Comparison of ENCODE assay signal across 8 cellular contexts in the genomic region with DNA sequence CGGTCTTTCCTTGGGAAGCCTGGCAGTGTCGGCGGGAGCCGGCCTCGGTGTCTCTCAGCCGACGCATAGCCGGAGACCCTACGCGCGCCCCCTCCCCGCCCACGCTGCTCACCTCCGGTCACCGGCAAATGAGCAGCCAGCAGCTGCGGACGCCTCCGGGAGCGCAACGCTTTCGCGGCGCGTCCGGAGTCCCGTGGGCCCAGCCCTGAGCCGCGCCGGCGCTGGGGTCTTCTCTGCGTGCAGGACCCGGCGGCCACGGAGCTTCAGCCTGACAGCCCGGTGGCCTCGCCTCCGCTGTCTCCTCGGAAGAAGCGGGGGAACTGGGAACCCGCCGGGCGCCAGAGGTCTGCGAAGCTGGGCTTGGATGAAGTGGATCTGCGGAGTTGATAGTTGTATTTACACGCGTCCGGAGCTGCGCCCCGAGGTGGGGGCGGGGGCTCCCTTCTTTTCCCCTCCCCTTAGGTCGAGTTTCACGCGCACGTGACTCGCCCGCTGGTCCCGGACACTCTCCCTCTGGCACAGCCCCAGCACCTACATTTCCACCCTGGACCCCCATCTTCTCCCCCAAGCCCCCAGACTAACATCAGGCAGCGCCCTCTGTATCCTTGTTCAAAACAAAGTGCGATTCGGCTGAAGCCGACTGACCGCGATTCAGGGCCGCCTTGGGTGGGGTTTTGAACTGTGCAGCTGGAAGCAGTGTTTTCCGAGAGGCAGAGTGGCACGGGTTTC. TPM values are rescaled to one million over a fixed set of nuclear protein-coding genes. Genes with fewer than 3 reads are reported as not detected.
A peak's percentile ranks its signal among the peaks of the same experiment; 100 is the strongest.
DNase-seq lines count a peak whose midpoint lies in the region; ATAC-seq and TF ChIP-seq lines count a peak whose summit lies in the region.

A gene (minus strand): TSS at position 371 of the 729 bp plus-strand sequence. CDS start 1,591 bp downstream, outside the sequence.

- H3K9me3 ChIP-seq in PC-3 (ENCODE audit: low read length) (no peaks in the 10 kb centered on the region), right atrium auricular region (no peaks in the 10 kb centered on the region)

- H3K36me3 ChIP-seq in PC-3 (ENCODE audit: low read depth, low read length) (no peaks in the 10 kb centered on the region), right atrium auricular region (no peaks in the 10 kb centered on the region)

- ATAC-seq in Right ventricle myocardium inferior: peak; percentile 82
- peak; percentile 36 for ATAC-seq in HG02938 (IDR thresholded peaks at IDR 0.05; ENCODE audit: unreplicated experiment)
- peak; percentile 57 for ATAC-seq in PC-3
- peak; percentile 82 for ATAC-seq in sciatic nerve

- H3K4me3 ChIP-seq in PC-3 (ENCODE audit: low read length): peak within 1 kb of the TSS; percentile 94
- peak within 1 kb of the TSS; percentile 85 to 89 for H3K4me3 ChIP-seq in right atrium auricular region

- H3K27ac ChIP-seq in PC-3 (ENCODE audit: low read length): no peak within 1 kb of the TSS
- peak within 1 kb of the TSS; percentile 64 to 79 for H3K27ac ChIP-seq in right atrium auricular region

- H3K4me1 Mint-ChIP-seq in activated naive CD8-positive, alpha-beta T cell treated with anti-CD3 and anti-CD28 coated beads for 36 hours: peaks cover 30% of the 10 kb centered on the region

- peak within 1 kb of the TSS; percentile 83 for H2AFZ ChIP-seq in PC-3 (ENCODE audit: low read length)

- peak within 1 kb of the TSS; percentile 100 for H3K4me3 Mint-ChIP-seq in activated naive CD8-positive, alpha-beta T cell treated with anti-CD3 and anti-CD28 coated beads for 36 hours

- H3K4me1 ChIP-seq in PC-3 (ENCODE audit: insufficient read depth, low read length) (peaks cover 9% of the 10 kb centered on the region), right atrium auricular region (peaks cover 0 to 15% of the 10 kb centered on the region in 2 donors)

- peak within 1 kb of the TSS; percentile 92 for H3K27ac Mint-ChIP-seq in activated naive CD8-positive, alpha-beta T cell treated with anti-CD3 and anti-CD28 coated beads for 36 hours

- H3K36me3 Mint-ChIP-seq in activated naive CD8-positive, alpha-beta T cell treated with anti-CD3 and anti-CD28 coated beads for 36 hours: peaks cover 3% of the 10 kb centered on the region

- TF ChIP-seq CTCF in PC-3 (conservative IDR thresholded peaks at IDR 0.05; ENCODE audit: low read depth, low read length) (peak; percentile 25; the same call in 1 of the 2 replicates), right atrium auricular region (IDR thresholded peaks at IDR 0.05) (no peak)

- CTCF ChIA-PET in PC-3 (lab: Charles Lee): interaction anchor here (0.6 kb wide), 1 partner anchor 129 kb away, joined by 4 read pairs; no protein-coding TSS in a partner anchor

- DNase-seq in Right ventricle myocardium inferior (ENCODE audit: missing footprints) (peak; percentile 76), cardiac septum (ENCODE audit: low spot score) (no peak), PC-3 (peak; percentile 46), right atrium auricular region (ENCODE audit: low spot score) (peak; percentile 70), sciatic nerve (ENCODE audit: low spot score) (peak; percentile 80), NCI-H1694 treated with DMSO at 0.1 percent for 48 hours (lab: John Stamatoyannopoulos, UW) (no peak)
- peak; percentile 48 for DNase-seq in activated naive CD8-positive, alpha-beta T cell treated with anti-CD3 and anti-CD28 coated beads for 36 hours

- intact Hi-C loops in Right ventricle myocardium inferior (cut with DNase I): loop anchor here (2.0 kb wide), 1 partner anchor 17 kb away; no protein-coding TSS in a partner anchor
- intact Hi-C loops in cardiac septum (cut with DNase I): no loop called here
- intact Hi-C loops in PC-3 (cut with micrococcal nuclease): loop anchor here (1.0 kb wide), 1 partner anchor 170 kb away; no protein-coding TSS in a partner anchor
- intact Hi-C loops in sciatic nerve (cut with DNase I): no loop called here

- POLR2A ChIA-PET in PC-3 (lab: Charles Lee; ENCODE audit: unreplicated experiment): interaction anchor here (0.5 to 0.6 kb wide), 2 partner anchors 47 to 275 kb away, joined by 3 read pairs; no protein-coding TSS in a partner anchor

- no peaks in the 10 kb centered on the region for H3F3A ChIP-seq in PC-3 (ENCODE audit: low read length, unreplicated experiment)

- no peaks in the 10 kb centered on the region for H3K79me2 ChIP-seq in PC-3 (ENCODE audit: low read length)

- H3K9ac ChIP-seq in PC-3 (ENCODE audit: low read length): peak within 1 kb of the TSS; percentile 62

- H4K20me1 ChIP-seq in PC-3 (ENCODE audit: low read length): no peaks in the 10 kb centered on the region

- BruUV-seq in PC-3 (replicated peaks; lab: Mats Ljungman, UMichigan): no TSS peak

- H3K27me3 ChIP-seq in PC-3 (ENCODE audit: low read length) (no peaks in the 10 kb centered on the region), right atrium auricular region (no peaks in the 10 kb centered on the region)

- H3K9me3 Mint-ChIP-seq in activated naive CD8-positive, alpha-beta T cell treated with anti-CD3 and anti-CD28 coated beads for 36 hours: no peaks in the 10 kb centered on the region

- no peaks in the 10 kb centered on the region for H3K27me3 Mint-ChIP-seq in activated naive CD8-positive, alpha-beta T cell treated with anti-CD3 and anti-CD28 coated beads for 36 hours

- H3K9me2 ChIP-seq in PC-3 (replicated peaks; ENCODE audit: low read length): no peaks in the 10 kb centered on the region

- peak within 1 kb of the TSS; percentile 100 for H3K4me2 ChIP-seq in PC-3 (ENCODE audit: low read length)

RNA-seq across cellular contexts. Expression of the gene that starts here (rescaled TPM):
- total RNA-seq in Right ventricle myocardium inferior: 6.4 TPM
- 2.0 TPM for total RNA-seq in cardiac septum
- total RNA-seq in PC-3 (2014; rRNA removed): 7.4 and 12.4 TPM in 2 replicates
- 10 to 100 TPM; 36.8 to 37.1 TPM for total RNA-seq in activated naive CD8-positive, alpha-beta T cell treated with anti-CD3 and anti-CD28 coated beads for 36 hours
- total RNA-seq in right atrium auricular region: 10 to 100 TPM in 1 of 2 donors, 1 to 10 TPM in 1; 5.0 to 10.4 TPM
- total RNA-seq in sciatic nerve: 14.8 TPM

Comparison
In these comparisons a context has a peak if more than half of its experiments do, and no peak if none do; other contexts are left out.
1. DNase-seq: peak in Right ventricle myocardium inferior (single experiment), PC-3 (single experiment), activated naive CD8-positive, alpha-beta T cell treated with anti-CD3 and anti-CD28 coated beads for 36 hours (single experiment), right atrium auricular region (single experiment) and sciatic nerve (single experiment); none in cardiac septum (single experiment) and NCI-H1694 treated with DMSO at 0.1 percent for 48 hours (single experiment).
2. intact Hi-C loops: an anchor here in Right ventricle myocardium inferior (2.0 kb wide) and PC-3 (1.0 kb wide); none called in cardiac septum and sciatic nerve.
3. Peak in every context shown above with its lines, with median percentiles within 50 percentile points of each other: ATAC-seq.